Comparison of ENCODE assay signal across 14 cellular contexts in genomic region chrX:138648570-138648969, GRCh38.
A peak's percentile ranks its signal among the peaks of the same experiment; 100 is the strongest.
DNase-seq lines count a peak whose midpoint lies in the region; ATAC-seq, FAIRE-seq and TF ChIP-seq lines count a peak whose summit lies in the region.
"Had no signal": no experiment of that assay in that cellular context is flagged by ENCODE, and none has a peak within 500 bp of the region (broad histone marks: within the 10 kb centered on the region; RNA-seq: fewer than 3 reads in every experiment).

No MANE protein-coding gene starts in this region.

- TF ChIP-seq CTCF in GM23338 (conservative IDR thresholded peaks at IDR 0.05; ENCODE audit: low read depth in 2 of 2) (no peak), H1 (IDR thresholded peaks at IDR 0.05; ENCODE audit: control extremely low read depth in 1 of 3, insufficient read depth in 1 of 3, low read depth in 1 of 3, low read length in 3 of 3) (no peak), esophagus squamous epithelium (IDR thresholded peaks at IDR 0.05) (no peak)

- no peak overlapping the region for H2BK15ac ChIP-seq in H1 (ENCODE audit: low read length)

- no peak overlapping the region for H2BK5ac ChIP-seq in H1 (ENCODE audit: low read depth, low read length)

- peaks cover 27% of the 10 kb centered on the region for H3K4me1 ChIP-seq in GM23338 (ENCODE audit: insufficient read depth)
- peaks cover 0 to 2% (median 1%) of the 10 kb centered on the region in 4 experiments; a peak in 3 of 7 replicates for H3K4me1 ChIP-seq in H1 (replicated peaks in 1 of 4; ENCODE audit: control insufficient read depth in 3 of 4, insufficient read depth in 4 of 4, low read length in 3 of 4)
- H3K4me1 ChIP-seq in esophagus squamous epithelium = no peaks in the 10 kb centered on the region

- peaks cover 37% of the 10 kb centered on the region for H3K4me1 Mint-ChIP-seq in GM23338
- H3K4me1 Mint-ChIP-seq: B cell had no signal

- POLR2A ChIA-PET in H1 (lab: Charles Lee; ENCODE audit: partially characterized antibody) = no interaction called here

- intact Hi-C loops in esophagus squamous epithelium (cut with DNase I) = no loop called here

- H2BK120ac ChIP-seq in H1 (replicated peaks; ENCODE audit: low read depth, low read length) = no peak overlapping the region

- no peaks in the 10 kb centered on the region for H3K9me3 Mint-ChIP-seq in GM23338
- H3K9me3 Mint-ChIP-seq: CD4-positive, alpha-beta T cell had no signal

- DNase-seq in GM23338 (ENCODE audit: low spot score) (no peak), NCI-H526 treated with DMSO at 0.1 percent for 48 hours (lab: John Stamatoyannopoulos, UW) (peak; percentile 38), H1 (ENCODE audit: low read depth in 1 of 2, low spot score in 2 of 2) (no peak), putamen (ENCODE audit: low spot score) (peak; percentile 6), NCI-H226 (no peak), esophagus squamous epithelium (lab: John Stamatoyannopoulos, UW) (no peak)
- DNase-seq: C1 segment of cervical spinal cord; Calu3; CD4-positive, alpha-beta T cell; DMS 273 treated with DMSO at 0.1 percent for 48 hours had no signal

- no peak for TF ChIP-seq RAD21 in H1 (IDR thresholded peaks at IDR 0.05 in 1 of 2, conservative IDR thresholded peaks at IDR 0.05 in 1 of 2; ENCODE audit: low read depth in 2 of 2, low read length in 2 of 2)

- ATAC-seq in GM23338 (no peak), GM19397 (IDR thresholded peaks at IDR 0.05; ENCODE audit: unreplicated experiment) (no peak)
- ATAC-seq: HCT116 had no signal

- WGBS in H1 (ENCODE audit: extremely low coverage in 1 of 2, insufficient coverage in 1 of 2, insufficient read length in 1 of 2, insufficient replicate concordance in 2 of 2, low coverage in 1 of 2, low lambda C conversion rate in 2 of 2, missing lambda C conversion rate in 1 of 2), 2 experiments = 76% methylated on average over 3 of the region's 4 CpGs; no CpG with 5 or more reads in 1 of the 2 experiments
- WGBS in esophagus squamous epithelium, 2 donors = 34 to 66% methylated on average over 4 of the region's 4 CpGs

- H3K27ac Mint-ChIP-seq in GM23338 = peak overlapping the region; percentile 72; the same call in 1 of the 2 replicates
- H3K27ac Mint-ChIP-seq: B cell; CD4-positive, alpha-beta T cell had no signal

- no peak overlapping the region for H3K4me3 Mint-ChIP-seq in GM23338
- H3K4me3 Mint-ChIP-seq: B cell; CD4-positive, alpha-beta T cell had no signal

- CTCF ChIA-PET in H1 (lab: Charles Lee; ENCODE audit: partially characterized antibody) = no interaction called here

- H3K14ac ChIP-seq in H1 (ENCODE audit: insufficient read length) = no peak overlapping the region

- no peak overlapping the region for H3K27ac ChIP-seq in GM23338 (ENCODE audit: low read depth)
- H3K27ac ChIP-seq in H1 (ENCODE audit: low read depth, low read length) = no peak overlapping the region
- H3K27ac ChIP-seq in esophagus squamous epithelium = no peak overlapping the region
- H3K27ac ChIP-seq: HL-60 had no signal

- H2AK5ac ChIP-seq in H1 (ENCODE audit: low read depth, low read length) = no peak overlapping the region

- TF ChIP-seq POLR2A in H1 (IDR thresholded peaks at IDR 0.05; ENCODE audit: control extremely low read depth in 1 of 2, low read depth in 2 of 2, low read length in 2 of 2) (no peak), esophagus squamous epithelium (IDR thresholded peaks at IDR 0.05) (no peak)

- H3K9me3 ChIP-seq in H1 (ENCODE audit: insufficient read depth in 2 of 2, low read depth in 1 of 2, low read length in 1 of 2) (no peaks in the 10 kb centered on the region), esophagus squamous epithelium (no peaks in the 10 kb centered on the region)

- H2AFZ ChIP-seq in GM23338 (no peak overlapping the region), H1 (ENCODE audit: low read length) (no peak overlapping the region)

- H3K9me2 ChIP-seq in GM23338 (ENCODE audit: insufficient read depth) = no peaks in the 10 kb centered on the region

- no peak overlapping the region for H3K23ac ChIP-seq in H1 (ENCODE audit: insufficient read length)

- no peaks in the 10 kb centered on the region for H3K36me3 Mint-ChIP-seq in GM23338 (ENCODE audit: low read depth)

- no peak for TF ChIP-seq EP300 in H1 (IDR thresholded peaks at IDR 0.05; ENCODE audit: borderline replicate concordance in 1 of 2, low read depth in 2 of 2, low read length in 2 of 2)

- H4K8ac ChIP-seq in H1 (ENCODE audit: extremely low read depth, insufficient read depth, low read length) = no peak overlapping the region

- no peaks in the 10 kb centered on the region for H3K79me1 ChIP-seq in H1 (ENCODE audit: low read depth, low read length)

- no peak overlapping the region for H3K4me2 ChIP-seq in GM23338
- H3K4me2 ChIP-seq in H1 (ENCODE audit: insufficient read depth in 1 of 2, low read depth in 2 of 2, low read length in 2 of 2) = no peak overlapping the region

- no peak overlapping the region for H2BK20ac ChIP-seq in H1 (ENCODE audit: low read length)

- H3K18ac ChIP-seq in H1 (ENCODE audit: extremely low read depth, low read length) = no peak overlapping the region

- no peak overlapping the region for H4K91ac ChIP-seq in H1 (replicated peaks; ENCODE audit: insufficient read length, low read length)

- H3K36me3 ChIP-seq in GM23338 (ENCODE audit: insufficient read depth) (no peaks in the 10 kb centered on the region), H1 (ENCODE audit: control insufficient read depth in 2 of 4, insufficient read depth in 4 of 4, low read length in 3 of 4) (no peaks in the 10 kb centered on the region), esophagus squamous epithelium (no peaks in the 10 kb centered on the region)

- no peaks in the 10 kb centered on the region for H3F3A ChIP-seq in GM23338 (replicated peaks; ENCODE audit: low read depth)

- H4K20me1 ChIP-seq in GM23338 (replicated peaks; ENCODE audit: insufficient read depth) = no peaks in the 10 kb centered on the region
- H4K20me1 ChIP-seq in H1 (replicated peaks in 1 of 2; ENCODE audit: control insufficient read depth in 1 of 2, insufficient read depth in 2 of 2, low read length in 2 of 2) = no peaks in the 10 kb centered on the region

- H3K9ac ChIP-seq in H1 (replicated peaks in 1 of 4; ENCODE audit: extremely low read depth in 1 of 4, low read depth in 3 of 4, low read length in 3 of 4) = no peak overlapping the region

- H3K23me2 ChIP-seq in H1 (ENCODE audit: low read depth, low read length) = no peaks in the 10 kb centered on the region

- no peak overlapping the region for H3K4ac ChIP-seq in H1 (replicated peaks; ENCODE audit: insufficient read length, low read depth, low read length)

- no peak overlapping the region for H4K5ac ChIP-seq in H1 (ENCODE audit: insufficient read length, low read depth, low read length)

- peaks cover 4% of the 10 kb centered on the region for H3K27me3 Mint-ChIP-seq in GM23338 (ENCODE audit: insufficient read depth, low read depth, poor library complexity)
- H3K27me3 Mint-ChIP-seq: B cell; CD4-positive, alpha-beta T cell had no signal

- no peaks in the 10 kb centered on the region; the same call in 1 of the 2 replicates for H3K79me2 ChIP-seq in GM23338 (replicated peaks; ENCODE audit: insufficient read depth)
- H3K79me2 ChIP-seq in H1 (ENCODE audit: control insufficient read depth in 1 of 2, insufficient read depth in 2 of 2, low read length in 2 of 2) = no peaks in the 10 kb centered on the region

- no peak overlapping the region for H3K56ac ChIP-seq in H1 (replicated peaks; ENCODE audit: insufficient read length, low read depth, low read length)

- no peaks in the 10 kb centered on the region for H3K27me3 ChIP-seq in GM23338 (ENCODE audit: insufficient read depth)
- no peaks in the 10 kb centered on the region for H3K27me3 ChIP-seq in H1 (replicated peaks in 1 of 4; ENCODE audit: control insufficient read depth in 3 of 4, extremely low read depth in 1 of 4, insufficient read depth in 3 of 4, low read length in 3 of 4)
- no peaks in the 10 kb centered on the region for H3K27me3 ChIP-seq in esophagus squamous epithelium

- FAIRE-seq in H1 (lab: Jason Lieb, UNC) = no peak

- H2BK12ac ChIP-seq in H1 (ENCODE audit: low read depth, low read length) = no peak overlapping the region

- no peak overlapping the region for H3K4me3 ChIP-seq in GM23338
- H3K4me3 ChIP-seq in H1 (ENCODE audit: extremely low read depth in 1 of 4, insufficient read depth in 2 of 4, low read depth in 3 of 4, low read length in 4 of 4) = no peak overlapping the region
- no peak overlapping the region for H3K4me3 ChIP-seq in esophagus squamous epithelium

TF ChIP-seq in GM23338, 12 proteins besides CTCF, POLR2A, EP300 and RAD21 (continues in another document):
- TF ChIP-seq POLR2AphosphoS5 (IDR thresholded peaks at IDR 0.05; ENCODE audit: low read depth) = no peak
- TF ChIP-seq JUNB (IDR thresholded peaks at IDR 0.05; ENCODE audit: unreplicated experiment) = no peak
- no peak for TF ChIP-seq STAT1 (IDR thresholded peaks at IDR 0.05; ENCODE audit: unreplicated experiment)
- no peak for TF ChIP-seq NANOG (IDR thresholded peaks at IDR 0.05; ENCODE audit: borderline replicate concordance)
- TF ChIP-seq ZNF114 (CRISPR knock-in tag; IDR thresholded peaks at IDR 0.05) = no peak

TF ChIP-seq in H1, 55 proteins besides CTCF, POLR2A, EP300 and RAD21:
- TF ChIP-seq BACH1 (IDR thresholded peaks at IDR 0.05; ENCODE audit: low read length) = peak; percentile 43; the same call in 1 of the 2 replicates
- no peak for TF ChIP-seq RBBP5 (IDR thresholded peaks at IDR 0.05; ENCODE audit: borderline replicate concordance, low read depth, low read length)

Comparison
In these comparisons a context has a peak if more than half of its experiments do, and no peak if none do; other contexts are left out.
1. DNase-seq: peak in NCI-H526 treated with DMSO at 0.1 percent for 48 hours (single experiment) and putamen (single experiment); none in GM23338 (single experiment), H1 (0 of 2), NCI-H226 (single experiment) and esophagus squamous epithelium (single experiment).